In the genomic region with DNA sequence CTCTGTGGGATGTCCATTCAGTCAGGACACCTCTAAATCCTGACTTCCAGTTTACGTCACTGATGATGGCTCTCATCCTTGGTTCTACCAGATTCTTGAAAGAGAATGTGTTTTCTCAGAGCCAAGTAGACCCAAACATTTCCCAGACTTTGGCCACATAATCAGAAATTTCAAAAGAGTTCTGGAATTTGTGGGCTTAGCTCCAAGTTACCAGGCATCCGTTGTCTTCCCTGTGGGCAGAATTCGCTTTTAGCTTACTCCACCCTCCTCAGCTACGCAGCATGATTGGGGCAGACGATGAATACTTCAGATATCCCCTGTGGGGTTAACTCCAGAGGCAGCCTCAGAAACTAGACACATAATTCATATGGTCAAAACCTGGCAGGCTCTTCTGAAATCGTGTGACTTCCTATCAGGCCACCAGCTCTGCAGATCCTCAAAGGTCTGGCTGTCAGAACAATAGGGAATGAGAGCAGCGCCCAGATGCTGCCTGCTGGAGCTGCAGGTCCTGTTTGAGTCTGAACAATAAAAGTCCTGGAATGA, we compare ENCODE assay signal across 9 cellular contexts. TPM values are rescaled to one million over a fixed set of nuclear protein-coding genes. Genes with fewer than 3 reads are reported as not detected.
DNase-seq lines count a peak whose midpoint lies in the region; ATAC-seq and TF ChIP-seq lines count a peak whose summit lies in the region.
"Had no signal": no experiment of that assay in that cellular context is flagged by ENCODE, and none has a peak within 500 bp of the region (broad histone marks: within the 10 kb centered on the region; RNA-seq: fewer than 3 reads in every experiment).

No MANE protein-coding gene starts in this region.

- CTCF ChIA-PET in T-cell (lab: Charles Lee): interaction anchor here (0.6 to 2.1 kb wide), 3 partner anchors 21 to 111 kb away, joined by 3 to 15 read pairs (median 3); no protein-coding TSS in a partner anchor

- TF ChIP-seq CTCF in BE2C (IDR thresholded peaks at IDR 0.05; ENCODE audit: low read depth, low read length): no peak
- TF ChIP-seq CTCF in fibroblast of villous mesenchyme (IDR thresholded peaks at IDR 0.05; ENCODE audit: insufficient read depth, low read depth, low read length): no peak

- H3K36me3 Mint-ChIP-seq in T-cell: peaks cover 28% of the 10 kb centered on the region

- no peaks in the 10 kb centered on the region for H3K9me3 Mint-ChIP-seq in T-cell

- H3K27ac Mint-ChIP-seq in T-cell: peak overlapping the region; percentile 81 to 92

- no peak overlapping the region for H3K27ac ChIP-seq in effector memory CD4-positive, alpha-beta T cell (ENCODE audit: insufficient read depth, low read length, poor library complexity, severe bottlenecking)

- H3K36me3 ChIP-seq in BE2C: no peaks in the 10 kb centered on the region
- H3K36me3 ChIP-seq in effector memory CD4-positive, alpha-beta T cell (ENCODE audit: control insufficient read depth, insufficient read depth, low read length): no peaks in the 10 kb centered on the region

- peaks cover 15% of the 10 kb centered on the region for H3K4me1 ChIP-seq in BE2C
- H3K4me1 ChIP-seq in effector memory CD4-positive, alpha-beta T cell (ENCODE audit: control insufficient read depth, insufficient read depth, low read length, poor library complexity, severe bottlenecking): peaks cover 37% of the 10 kb centered on the region

- ATAC-seq in T-cell (replicated peaks in 1 of 4) (no peak), HG03135 (IDR thresholded peaks at IDR 0.05; ENCODE audit: unreplicated experiment) (no peak), GM18858 (IDR thresholded peaks at IDR 0.05; ENCODE audit: unreplicated experiment) (no peak)

- DNase-seq in BE2C (peak; percentile 80), T-cell (no peak), fibroblast of villous mesenchyme (ENCODE audit: low read depth) (peak; percentile 98), pons (ENCODE audit: low spot score) (peak; percentile 80), GDM1 (lab: John Stamatoyannopoulos, UW) (no peak)
- no peak for DNase-seq in effector memory CD4-positive, alpha-beta T cell
- DNase-seq: effector CD8-positive, alpha-beta T cell had no signal

- no peaks in the 10 kb centered on the region for H3K9me3 ChIP-seq in BE2C
- H3K9me3 ChIP-seq in effector memory CD4-positive, alpha-beta T cell (ENCODE audit: control insufficient read depth, low read length): no peaks in the 10 kb centered on the region

- H3K27me3 Mint-ChIP-seq in T-cell: no peaks in the 10 kb centered on the region

- POLR2A ChIA-PET in T-cell (lab: Charles Lee): interaction anchor here in 1 of 2 donors (0.6 to 1.4 kb wide), 3 partner anchors 10 to 21 kb away, joined by 3 to 6 read pairs (median 3); no protein-coding TSS in a partner anchor

- H3K4me3 ChIP-seq in BE2C (ENCODE audit: low read depth, low read length) (no peak overlapping the region), fibroblast of villous mesenchyme (ENCODE audit: low read depth, low read length) (no peak overlapping the region)
- H3K4me3 ChIP-seq in effector memory CD4-positive, alpha-beta T cell (ENCODE audit: insufficient read depth, low read depth, low read length, poor library complexity, severe bottlenecking): no peak overlapping the region

- no peak overlapping the region for H3K4me3 Mint-ChIP-seq in T-cell

- peaks cover 84 to 88% (median 86%) of the 10 kb centered on the region in 3 donors for H3K4me1 Mint-ChIP-seq in T-cell

- H3K27me3 ChIP-seq in BE2C: no peaks in the 10 kb centered on the region
- no peaks in the 10 kb centered on the region for H3K27me3 ChIP-seq in effector memory CD4-positive, alpha-beta T cell (replicated peaks; ENCODE audit: control insufficient read depth, insufficient read depth, low read length, poor library complexity, severe bottlenecking)

RNA-seq across cellular contexts. Expression of a gene that starts 30.6 kb away (rescaled TPM):
- 16.7 TPM for polyA plus RNA-seq in BE2C (2012; ENCODE audit: insufficient read depth, insufficient read length, low read depth)
- total RNA-seq in T-cell (100 to 1,000 TPM in 1 of 5 donors, 10 to 100 TPM in 4; 88.3 to 119 (median 89.1) TPM), fibroblast of villous mesenchyme (21.2 and 23.2 TPM in 2 replicates)

Comparison
In these comparisons a context has a peak if more than half of its experiments do, and no peak if none do; other contexts are left out.
1. DNase-seq: peak in BE2C (single experiment), fibroblast of villous mesenchyme (single experiment) and pons (single experiment); none in T-cell (0 of 34), effector memory CD4-positive, alpha-beta T cell (0 of 3) and GDM1 (single experiment).